8 cellular contexts compared by ENCODE assay signal in the genomic region with DNA sequence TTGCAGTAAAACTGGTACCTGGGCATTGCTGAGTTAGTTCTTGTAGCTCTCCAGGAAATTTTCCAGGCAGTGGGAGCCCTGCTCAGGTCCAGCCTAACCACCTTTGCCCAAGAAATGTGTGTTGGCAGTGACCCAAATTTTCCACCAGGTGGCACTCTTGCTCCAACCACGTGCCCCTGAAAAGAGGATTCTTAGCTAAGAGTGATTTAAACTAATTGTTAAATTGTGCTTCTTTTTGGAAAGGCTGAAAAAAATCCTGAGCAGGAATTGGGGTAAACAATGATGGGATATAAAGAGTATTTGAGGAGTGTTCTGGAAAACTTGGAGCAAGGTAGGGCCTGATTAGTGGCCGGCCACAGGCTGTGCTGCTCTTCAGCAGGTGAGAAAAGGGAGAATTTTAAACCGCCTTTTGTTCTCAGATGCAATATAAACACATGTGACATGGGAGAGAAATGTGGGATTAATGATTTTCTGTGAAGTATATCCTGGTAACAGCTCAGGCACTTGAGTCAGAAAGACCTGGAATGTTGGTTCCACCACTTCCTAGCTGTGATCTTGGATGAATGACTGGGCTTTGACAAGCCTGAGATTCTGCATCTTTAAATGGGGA.
DNase-seq lines count a peak whose midpoint lies in the region; ATAC-seq and TF ChIP-seq lines count a peak whose summit lies in the region.

No MANE protein-coding gene starts in this region.

- DNase-seq in CD4-positive, CD25-positive, alpha-beta regulatory T cell = peak; percentile 52 to 77 (median 71)
- peak; percentile 87 for DNase-seq in NCI-H2196 (lab: John Stamatoyannopoulos, UW; ENCODE audit: unreplicated experiment)
- peak; percentile 81 for DNase-seq in activated CD4-positive, alpha-beta T cell treated with anti-CD3 and anti-CD28 coated beads for 48 hours
- no peak for DNase-seq in chondrocyte (ENCODE audit: low spot score)
- DNase-seq in left kidney (ENCODE audit: low read depth, low spot score) = peak; percentile 91
- DNase-seq in stimulated activated CD4-positive, alpha-beta T cell treated with anti-CD3 and anti-CD28 coated beads, Interleukin-2, amount 100 ng/mL, for 48 hours = peak; percentile 70 to 74

- H3K27me3 Mint-ChIP-seq in CD4-positive, CD25-positive, alpha-beta regulatory T cell = no peaks in the 10 kb centered on the region
- no peaks in the 10 kb centered on the region for H3K27me3 Mint-ChIP-seq in chondrocyte (ENCODE audit: low read depth)

- H3K4me3 Mint-ChIP-seq in CD4-positive, CD25-positive, alpha-beta regulatory T cell = no peak overlapping the region
- no peak overlapping the region for H3K4me3 Mint-ChIP-seq in chondrocyte (ENCODE audit: unreplicated experiment)

- H3K27ac ChIP-seq in CD4-positive, CD25-positive, alpha-beta regulatory T cell (ENCODE audit: insufficient read depth, low read length, poor library complexity, severe bottlenecking) = no peak overlapping the region

- H3K27me3 ChIP-seq in CD4-positive, CD25-positive, alpha-beta regulatory T cell (ENCODE audit: control insufficient read depth, insufficient read depth, low read length) = no peaks in the 10 kb centered on the region

- H3K36me3 ChIP-seq in CD4-positive, CD25-positive, alpha-beta regulatory T cell (ENCODE audit: control insufficient read depth, insufficient read depth, low read length) = no peaks in the 10 kb centered on the region

- no peaks in the 10 kb centered on the region for H3K9me3 Mint-ChIP-seq in CD4-positive, CD25-positive, alpha-beta regulatory T cell
- no peaks in the 10 kb centered on the region for H3K9me3 Mint-ChIP-seq in chondrocyte (ENCODE audit: low read depth)

- H3K4me1 ChIP-seq in CD4-positive, CD25-positive, alpha-beta regulatory T cell (ENCODE audit: control insufficient read depth, insufficient read depth, low read length, poor library complexity, severe bottlenecking) = peaks cover 24% of the 10 kb centered on the region

- peak overlapping the region; percentile 32 to 47 (median 43) for H3K27ac Mint-ChIP-seq in CD4-positive, CD25-positive, alpha-beta regulatory T cell
- H3K27ac Mint-ChIP-seq in chondrocyte (ENCODE audit: unreplicated experiment) = no peak overlapping the region

- no peak overlapping the region for H3K4me3 ChIP-seq in CD4-positive, CD25-positive, alpha-beta regulatory T cell (ENCODE audit: low read depth, low read length)

- no peaks in the 10 kb centered on the region for H3K36me3 Mint-ChIP-seq in CD4-positive, CD25-positive, alpha-beta regulatory T cell
- H3K36me3 Mint-ChIP-seq in chondrocyte (ENCODE audit: low read depth) = no peaks in the 10 kb centered on the region

- H3K4me1 Mint-ChIP-seq in CD4-positive, CD25-positive, alpha-beta regulatory T cell = peaks cover 11 to 35% (median 23%) of the 10 kb centered on the region in 4 donors
- peaks cover 7% of the 10 kb centered on the region for H3K4me1 Mint-ChIP-seq in chondrocyte (ENCODE audit: low read depth)

- peak; percentile 100 for TF ChIP-seq CTCF in chondrocyte (IDR thresholded peaks at IDR 0.05)

- no peaks in the 10 kb centered on the region for H3K9me3 ChIP-seq in CD4-positive, CD25-positive, alpha-beta regulatory T cell (ENCODE audit: control insufficient read depth in 2 of 2, low read length in 2 of 2)

- ATAC-seq in CD4-positive, CD25-positive, alpha-beta regulatory T cell (ENCODE audit: low read depth in 2 of 2) = peak; percentile 42 to 52
- peak; percentile 55 for ATAC-seq in GM21825 (IDR thresholded peaks at IDR 0.05; ENCODE audit: unreplicated experiment)
- ATAC-seq in HG02588 (IDR thresholded peaks at IDR 0.05; ENCODE audit: unreplicated experiment) = no peak
